In genomic region chr19:55643003-55643732, GRCh38 we compare ENCODE assay signal across 8 cellular contexts. TPM values are rescaled to one million over a fixed set of nuclear protein-coding genes. Genes with fewer than 3 reads are reported as not detected.
A peak's percentile ranks its signal among the peaks of the same experiment; 100 is the strongest.
DNase-seq lines count a peak whose midpoint lies in the region; ATAC-seq and TF ChIP-seq lines count a peak whose summit lies in the region.

Gene ZNF581 (plus strand): TSS chr19:55643649. CDS start chr19:55644572, 923 bp downstream.

- H3K4me1 ChIP-seq in heart left ventricle: peaks cover 14 to 75% (median 49%) of the 10 kb centered on the region in 12 donors
- peaks cover 18 to 25% of the 10 kb centered on the region in 2 experiments for H3K4me1 ChIP-seq in trophoblast cell (ENCODE audit: control insufficient read depth in 1 of 2, insufficient read depth in 2 of 2, low read length in 2 of 2)
- H3K4me1 ChIP-seq in upper lobe of left lung: peaks cover 58 to 81% (median 60%) of the 10 kb centered on the region in 4 donors

- H3K79me2 ChIP-seq in trophoblast cell (ENCODE audit: control insufficient read depth, insufficient read depth, low read length, poor library complexity): peaks cover 24% of the 10 kb centered on the region

- WGBS in adipose tissue, 3 donors: 2 to 3% (median 3%) methylated on average over 42 of the region's 42 CpGs
- WGBS in heart left ventricle, 4 donors: 1 to 3% (median 3%) methylated on average over 37 to 42 of the region's 42 CpGs
- no CpG with 5 or more reads among the region's 42 CpGs for WGBS in trophoblast cell (ENCODE audit: extremely low coverage, insufficient coverage, insufficient read length)
- 2 to 3% methylated on average over 34 to 35 of the region's 42 CpGs for WGBS in upper lobe of left lung, 2 donors

- peak within 1 kb of the TSS; percentile 69 for H4K91ac ChIP-seq in trophoblast cell (ENCODE audit: low read depth, low read length)

- H3K27me3 ChIP-seq in heart left ventricle (no peaks in the 10 kb centered on the region), trophoblast cell (ENCODE audit: insufficient read depth, low read length) (no peaks in the 10 kb centered on the region), upper lobe of left lung (no peaks in the 10 kb centered on the region)

- peaks cover 26% of the 10 kb centered on the region for H3K79me1 ChIP-seq in trophoblast cell (ENCODE audit: low read length)

- peak within 1 kb of the TSS; percentile 89 for H3K14ac ChIP-seq in trophoblast cell (ENCODE audit: low read length)

- no peak for TF ChIP-seq CTCF in heart left ventricle (IDR thresholded peaks at IDR 0.05)
- peak in 1 of 6 experiments; percentile 24 for TF ChIP-seq CTCF in upper lobe of left lung (IDR thresholded peaks at IDR 0.05)

- DNase-seq in AML-193 (lab: John Stamatoyannopoulos, UW): peak; percentile 47 to 53
- peak; percentile 82 for DNase-seq in GM19240 (ENCODE audit: insufficient read length, low spot score)
- peak; percentile 74 for DNase-seq in MV-4-11 (lab: John Stamatoyannopoulos, UW)
- peak; percentile 51 to 80 (median 67) for DNase-seq in T-helper 1 cell
- peak; percentile 72 to 89 (median 75) for DNase-seq in heart left ventricle
- DNase-seq in trophoblast cell: peak; percentile 51 to 76
- peak; percentile 73 to 95 for DNase-seq in upper lobe of left lung

- H2BK5ac ChIP-seq in trophoblast cell (ENCODE audit: low read depth, low read length, poor library complexity): peak within 1 kb of the TSS; percentile 54

- H2BK120ac ChIP-seq in trophoblast cell (ENCODE audit: insufficient read depth, low read length, poor library complexity): peak within 1 kb of the TSS; percentile 21

- peak within 1 kb of the TSS; percentile 47 for H2AFZ ChIP-seq in trophoblast cell (ENCODE audit: insufficient read depth, low read length, poor library complexity)

- H3K36me3 ChIP-seq in heart left ventricle (peaks cover 0 to 20% (median 13%) of the 10 kb centered on the region in 9 donors), trophoblast cell (ENCODE audit: control insufficient read depth in 1 of 2, insufficient read depth in 2 of 2, low read length in 2 of 2) (peaks cover 16% of the 10 kb centered on the region in 2 experiments), upper lobe of left lung (peaks cover 5 to 13% (median 12%) of the 10 kb centered on the region in 4 donors)

- peak in 1 of 2 donors; percentile 38 for TF ChIP-seq POLR2A in heart left ventricle (IDR thresholded peaks at IDR 0.05)
- TF ChIP-seq POLR2A in upper lobe of left lung (IDR thresholded peaks at IDR 0.05): no peak

- H3K27ac ChIP-seq in adipose tissue (ENCODE audit: low read depth, low read length): no peak within 1 kb of the TSS
- H3K27ac ChIP-seq in heart left ventricle: peak within 1 kb of the TSS; percentile 59 to 96 (median 92)
- peak within 1 kb of the TSS; percentile 48 for H3K27ac ChIP-seq in trophoblast cell (ENCODE audit: low read depth, low read length)
- peak within 1 kb of the TSS; percentile 77 to 94 (median 91) for H3K27ac ChIP-seq in upper lobe of left lung

- peak within 1 kb of the TSS; percentile 96 for H3K4ac ChIP-seq in trophoblast cell (ENCODE audit: low read depth, low read length)

- peak within 1 kb of the TSS; percentile 70 for H4K12ac ChIP-seq in trophoblast cell (ENCODE audit: low read depth, low read length)

- peak within 1 kb of the TSS; percentile 22 for H3K18ac ChIP-seq in trophoblast cell (ENCODE audit: low read length)

- peak within 1 kb of the TSS; percentile 79 for H2AK5ac ChIP-seq in trophoblast cell (ENCODE audit: low read length)

- intact Hi-C loops in heart left ventricle (cut with DNase I): no loop called here

- H4K8ac ChIP-seq in trophoblast cell (ENCODE audit: low read depth, low read length): peak within 1 kb of the TSS; percentile 85

- peak within 1 kb of the TSS; percentile 97 for H3K4me2 ChIP-seq in trophoblast cell (ENCODE audit: low read length)

- no peak within 1 kb of the TSS for H3K23ac ChIP-seq in trophoblast cell (ENCODE audit: low read length)

- H3K4me3 ChIP-seq in heart left ventricle (peak within 1 kb of the TSS; percentile 64 to 98 (median 84)), trophoblast cell (ENCODE audit: low read depth, low read length) (peak within 1 kb of the TSS; percentile 85), upper lobe of left lung (peak within 1 kb of the TSS; percentile 74 to 96 (median 86))

- TF ChIP-seq EP300 in upper lobe of left lung (IDR thresholded peaks at IDR 0.05): peak in 1 of 4 donors; percentile 18

- ATAC-seq in heart left ventricle (peak; percentile 20 to 67 (median 44)), upper lobe of left lung (ENCODE audit: low FRiP score in 2 of 2) (peak; percentile 73 to 78)

- H3K9ac ChIP-seq in trophoblast cell (ENCODE audit: low read length): peak within 1 kb of the TSS; percentile 94

- H3K9me3 ChIP-seq in heart left ventricle (no peaks in the 10 kb centered on the region), trophoblast cell (ENCODE audit: insufficient read depth, low read depth, low read length) (no peaks in the 10 kb centered on the region), upper lobe of left lung (no peaks in the 10 kb centered on the region)

- H2BK12ac ChIP-seq in trophoblast cell (ENCODE audit: low read length): no peak within 1 kb of the TSS

RNA-seq across cellular contexts. Expression of gene ZNF581, which starts in this region (rescaled TPM):
- 10 to 100 TPM; 14.3 to 24.5 (median 18.1) TPM for polyA plus RNA-seq in adipose tissue
- total RNA-seq in heart left ventricle: 10 to 100 TPM in 2 of 9 donors, 1 to 10 TPM in 7; 4.7 to 12.7 (median 7.2) TPM
- polyA plus RNA-seq in heart left ventricle: 1 to 10 TPM; 5.5 to 9.3 TPM
- 27.4 and 27.9 TPM in 2 replicates for polyA plus RNA-seq in trophoblast cell (2013)
- 10 to 100 TPM; 15.6 to 38.8 (median 21.9) TPM for total RNA-seq in upper lobe of left lung
